8 cellular contexts compared by ENCODE assay signal in genomic region chrX:71103110-71103983, GRCh38. TPM values are rescaled to one million over a fixed set of nuclear protein-coding genes. Genes with fewer than 3 reads are reported as not detected.
A peak's percentile ranks its signal among the peaks of the same experiment; 100 is the strongest.
DNase-seq lines count a peak whose midpoint lies in the region; ATAC-seq and TF ChIP-seq lines count a peak whose summit lies in the region.
"Had no signal": no experiment of that assay in that cellular context is flagged by ENCODE, and none has a peak within 500 bp of the region (broad histone marks: within the 10 kb centered on the region; RNA-seq: fewer than 3 reads in every experiment).

No MANE protein-coding gene starts in this region.

- CTCF ChIA-PET in PC-3 (lab: Charles Lee): no interaction called here

- H3K9me3 ChIP-seq in left lung (no peaks in the 10 kb centered on the region), PC-3 (ENCODE audit: low read length) (no peaks in the 10 kb centered on the region)

- H3K4me1 ChIP-seq in left lung (peaks cover 3 to 35% of the 10 kb centered on the region in 2 donors), PC-3 (ENCODE audit: insufficient read depth, low read length) (no peaks in the 10 kb centered on the region)

- intact Hi-C loops in left lung (cut with DNase I) (no loop called here), PC-3 (cut with micrococcal nuclease) (no loop called here)

- H3K36me3 Mint-ChIP-seq in activated T-helper 17 cell treated with anti-CD3 and anti-CD28 coated beads, Interleukin-2, amount 50 U/mL, for 72 hours (ENCODE audit: low read depth): peaks cover 55% of the 10 kb centered on the region

- H3K4me3 Mint-ChIP-seq in activated T-helper 17 cell treated with anti-CD3 and anti-CD28 coated beads, Interleukin-2, amount 50 U/mL, for 72 hours: peak overlapping the region; percentile 99

- no peaks in the 10 kb centered on the region for H4K20me1 ChIP-seq in PC-3 (ENCODE audit: low read length)

- H3K27me3 Mint-ChIP-seq in activated T-helper 17 cell treated with anti-CD3 and anti-CD28 coated beads, Interleukin-2, amount 50 U/mL, for 72 hours: no peaks in the 10 kb centered on the region

- H3K9ac ChIP-seq in PC-3 (ENCODE audit: low read length): no peak overlapping the region

- no peak for TF ChIP-seq CTCF in GM20000 (IDR thresholded peaks at IDR 0.05; ENCODE audit: extremely low read depth, missing control alignments)
- no peak for TF ChIP-seq CTCF in left lung (IDR thresholded peaks at IDR 0.05)
- no peak for TF ChIP-seq CTCF in PC-3 (conservative IDR thresholded peaks at IDR 0.05; ENCODE audit: low read depth, low read length)

- H3K4me3 ChIP-seq in left lung (no peak overlapping the region), PC-3 (ENCODE audit: low read length) (no peak overlapping the region)

- H3K27ac ChIP-seq in left lung (peak overlapping the region; percentile 39 to 61), substantia nigra (ENCODE audit: low read depth, low read length, poor library complexity, severe bottlenecking) (peak overlapping the region; percentile 30), PC-3 (ENCODE audit: low read length) (no peak overlapping the region)

- H3K9me2 ChIP-seq in PC-3 (replicated peaks; ENCODE audit: low read length): no peaks in the 10 kb centered on the region

- peak; percentile 25 for ATAC-seq in activated T-helper 17 cell treated with anti-CD3 and anti-CD28 coated beads, Interleukin-2, amount 50 U/mL, for 72 hours (replicated peaks)
- ATAC-seq in left lung (peak; percentile 40), PC-3 (no peak)

- peaks cover 21% of the 10 kb centered on the region for H3K4me1 Mint-ChIP-seq in activated T-helper 17 cell treated with anti-CD3 and anti-CD28 coated beads, Interleukin-2, amount 50 U/mL, for 72 hours

- no TSS peak for BruUV-seq in PC-3 (replicated peaks; lab: Mats Ljungman, UMichigan)

- H3K79me2 ChIP-seq in PC-3 (ENCODE audit: low read length): no peaks in the 10 kb centered on the region

- no peak overlapping the region for H2AFZ ChIP-seq in PC-3 (ENCODE audit: low read length)

- peaks cover 0 to 7% of the 10 kb centered on the region in 2 donors for H3K36me3 ChIP-seq in left lung
- no peaks in the 10 kb centered on the region for H3K36me3 ChIP-seq in PC-3 (ENCODE audit: low read depth, low read length)

- H3K4me2 ChIP-seq in PC-3 (ENCODE audit: low read length): no peak overlapping the region

- H3K9me3 Mint-ChIP-seq in activated T-helper 17 cell treated with anti-CD3 and anti-CD28 coated beads, Interleukin-2, amount 50 U/mL, for 72 hours: no peaks in the 10 kb centered on the region

- H3K27me3 ChIP-seq in left lung (no peaks in the 10 kb centered on the region), PC-3 (ENCODE audit: low read length) (no peaks in the 10 kb centered on the region)

- peak overlapping the region; percentile 81 for H3K27ac Mint-ChIP-seq in activated T-helper 17 cell treated with anti-CD3 and anti-CD28 coated beads, Interleukin-2, amount 50 U/mL, for 72 hours

- DNase-seq in GM20000 (ENCODE audit: low spot score): peak; percentile 52
- peak; percentile 57 for DNase-seq in NCI-H524 treated with DMSO at 0.1 percent for 48 hours (lab: John Stamatoyannopoulos, UW)
- peak in 1 of 2 donors; percentile 40 for DNase-seq in left lung
- peak in 16 of 49 donors; percentile 1 to 19 (median 3) for DNase-seq in substantia nigra (lab: John Stamatoyannopoulos, UW)
- no peak for DNase-seq in SHP77 treated with DMSO at 0.1 percent for 48 hours (lab: John Stamatoyannopoulos, UW)
- DNase-seq in PC-3: no peak

- POLR2A ChIA-PET in PC-3 (lab: Charles Lee; ENCODE audit: unreplicated experiment): no interaction called here

- H3F3A ChIP-seq in PC-3 (ENCODE audit: low read length, unreplicated experiment): no peaks in the 10 kb centered on the region

RNA-seq across cellular contexts. Expression of gene CXorf65, which starts 3.2 kb away (rescaled TPM):
- total RNA-seq in activated T-helper 17 cell treated with anti-CD3 and anti-CD28 coated beads, Interleukin-2, amount 50 U/mL, for 72 hours: 10 to 100 TPM; 15.1 to 36.4 TPM
- total RNA-seq in left lung (under 1 TPM in 1 of 2 donors, not detected in 1; 0.84 TPM), PC-3 (2014; rRNA removed) (not detected in 2 replicates)
- total RNA-seq: RPMI7951 had no signal

RNA-seq across cellular contexts. Expression of gene FOXO4, which starts 7.7 kb away (rescaled TPM):
- total RNA-seq in activated T-helper 17 cell treated with anti-CD3 and anti-CD28 coated beads, Interleukin-2, amount 50 U/mL, for 72 hours: 10 to 100 TPM; 11.2 to 39.0 TPM
- total RNA-seq in left lung (10 to 100 TPM; 19.0 to 19.6 TPM), PC-3 (2014; rRNA removed) (5.1 and 5.6 TPM in 2 replicates)

RNA-seq across cellular contexts. Expression of gene IL2RG, which starts 8.0 kb away (rescaled TPM):
- 100 to 1,000 TPM; 317 to 698 TPM for total RNA-seq in activated T-helper 17 cell treated with anti-CD3 and anti-CD28 coated beads, Interleukin-2, amount 50 U/mL, for 72 hours
- total RNA-seq in left lung (10 to 100 TPM; 12.0 to 36.0 TPM), PC-3 (2014; rRNA removed) (not detected in 2 replicates)
- total RNA-seq: RPMI7951 had no signal

RNA-seq across cellular contexts. Expression of gene MED12, which starts 15.0 kb away (rescaled TPM):
- 100 to 1,000 TPM in 1 of 2 donors, 10 to 100 TPM in 1; 46.2 to 144 TPM for total RNA-seq in activated T-helper 17 cell treated with anti-CD3 and anti-CD28 coated beads, Interleukin-2, amount 50 U/mL, for 72 hours
- total RNA-seq in left lung (10 to 100 TPM; 37.0 to 42.7 TPM), PC-3 (2014; rRNA removed) (28.1 and 45.8 TPM in 2 replicates)

RNA-seq across cellular contexts. Expression of gene SNX12, which starts 35.2 kb away (rescaled TPM):
- 10 to 100 TPM; 47.2 to 49.0 TPM for total RNA-seq in activated T-helper 17 cell treated with anti-CD3 and anti-CD28 coated beads, Interleukin-2, amount 50 U/mL, for 72 hours
- total RNA-seq in left lung (10 to 100 TPM; 54.6 to 69.2 TPM), PC-3 (2014; rRNA removed) (43.9 and 48.4 TPM in 2 replicates)

Comparison
In these comparisons a context has a peak if more than half of its experiments do, and no peak if none do; other contexts are left out.
1. DNase-seq: peak in GM20000 (single experiment) and NCI-H524 treated with DMSO at 0.1 percent for 48 hours (single experiment); none in SHP77 treated with DMSO at 0.1 percent for 48 hours (single experiment) and PC-3 (single experiment).
2. RNA of gene CXorf65, which starts 3.2 kb away (total RNA-seq): 15.1 to 36.4 TPM in activated T-helper 17 cell treated with anti-CD3 and anti-CD28 coated beads, Interleukin-2, amount 50 U/mL, for 72 hours; 0.84 TPM in left lung and not detected in PC-3; every median in the first group is over 4 times any median in the second.
3. RNA of gene IL2RG, which starts 8.0 kb away (total RNA-seq): 317 to 698 TPM in activated T-helper 17 cell treated with anti-CD3 and anti-CD28 coated beads, Interleukin-2, amount 50 U/mL, for 72 hours and 12.0 to 36.0 TPM in left lung; not detected in PC-3; every median in the first group is over 10 times any median in the second.